1 cellular context compared by ENCODE assay signal in the genomic region with DNA sequence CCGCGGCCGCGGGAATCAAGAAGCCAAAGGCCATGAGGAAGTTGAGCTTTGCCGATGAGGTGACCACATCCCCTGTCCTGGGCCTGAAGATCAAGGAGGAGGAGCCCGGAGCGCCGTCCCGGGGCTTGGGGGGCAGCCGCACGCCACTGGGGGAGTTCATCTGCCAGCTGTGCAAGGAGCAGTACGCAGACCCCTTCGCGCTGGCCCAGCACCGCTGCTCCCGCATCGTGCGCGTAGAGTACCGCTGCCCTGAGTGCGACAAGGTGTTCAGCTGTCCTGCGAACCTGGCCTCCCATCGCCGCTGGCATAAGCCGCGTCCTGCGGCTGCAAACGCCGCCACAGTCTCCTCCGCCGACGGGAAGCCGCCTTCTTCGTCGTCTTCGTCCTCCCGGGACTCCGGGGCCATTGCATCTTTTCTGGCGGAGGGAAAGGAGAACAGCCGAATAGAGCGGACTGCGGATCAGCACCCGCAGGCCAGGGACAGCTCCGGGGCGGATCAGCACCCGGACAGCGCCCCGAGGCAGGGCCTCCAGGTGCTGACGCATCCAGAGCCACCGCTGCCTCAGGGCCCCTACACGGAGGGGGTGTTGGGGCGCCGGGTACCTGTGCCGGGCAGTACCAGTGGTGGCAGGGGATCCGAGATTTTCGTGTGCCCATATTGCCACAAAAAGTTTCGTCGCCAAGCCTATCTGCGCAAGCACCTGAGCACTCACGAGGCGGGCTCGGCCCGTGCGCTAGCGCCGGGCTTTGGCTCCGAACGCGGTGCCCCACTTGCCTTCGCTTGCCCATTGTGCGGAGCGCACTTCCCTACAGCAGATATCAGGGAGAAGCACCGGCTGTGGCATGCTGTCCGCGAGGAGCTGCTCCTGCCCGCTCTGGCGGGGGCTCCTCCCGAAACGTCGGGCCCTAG.
TF ChIP-seq lines count a peak whose summit lies in the region.

No MANE protein-coding gene starts in this region.

TF ChIP-seq in K562, 482 proteins besides CTCF, POLR2A, EP300 and RAD21 (continued from another document and continues in another):
- TF ChIP-seq, protein P1, sequence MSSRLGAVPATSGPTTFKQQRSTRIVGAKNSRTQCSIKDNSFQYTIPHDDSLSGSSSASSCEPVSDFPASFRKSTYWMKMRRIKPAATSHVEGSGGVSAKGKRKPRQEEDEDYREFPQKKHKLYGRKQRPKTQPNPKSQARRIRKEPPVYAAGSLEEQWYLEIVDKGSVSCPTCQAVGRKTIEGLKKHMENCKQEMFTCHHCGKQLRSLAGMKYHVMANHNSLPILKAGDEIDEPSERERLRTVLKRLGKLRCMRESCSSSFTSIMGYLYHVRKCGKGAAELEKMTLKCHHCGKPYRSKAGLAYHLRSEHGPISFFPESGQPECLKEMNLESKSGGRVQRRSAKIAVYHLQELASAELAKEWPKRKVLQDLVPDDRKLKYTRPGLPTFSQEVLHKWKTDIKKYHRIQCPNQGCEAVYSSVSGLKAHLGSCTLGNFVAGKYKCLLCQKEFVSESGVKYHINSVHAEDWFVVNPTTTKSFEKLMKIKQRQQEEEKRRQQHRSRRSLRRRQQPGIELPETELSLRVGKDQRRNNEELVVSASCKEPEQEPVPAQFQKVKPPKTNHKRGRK (tag; IDR thresholded peaks at IDR 0.05): no peak
- TF ChIP-seq HNRNPLL (IDR thresholded peaks at IDR 0.05; ENCODE audit: low read depth, low read length, poor library complexity, severe bottlenecking): no peak
- TF ChIP-seq ARHGAP35 (IDR thresholded peaks at IDR 0.05; ENCODE audit: partially characterized antibody): no peak
- TF ChIP-seq MAZ (CRISPR knock-in tag; conservative IDR thresholded peaks at IDR 0.05 in 1 of 2, IDR thresholded peaks at IDR 0.05 in 1 of 2): peak in 1 of 2 experiments; percentile 99; a peak in 2 of 4 replicates
- TF ChIP-seq ZNF121 (CRISPR knock-in tag; conservative IDR thresholded peaks at IDR 0.05): peak; percentile 76
- TF ChIP-seq MAFG (tag; conservative IDR thresholded peaks at IDR 0.05): no peak
- no peak for TF ChIP-seq RUNX1 (IDR thresholded peaks at IDR 0.05; ENCODE audit: low read depth)
- peak; percentile 12; the same call in 1 of the 2 replicates for TF ChIP-seq CTBP1 (IDR thresholded peaks at IDR 0.05; ENCODE audit: borderline replicate concordance)
- TF ChIP-seq RBFOX2 (IDR thresholded peaks at IDR 0.05; ENCODE audit: low read depth, low read length): no peak
- no peak for TF ChIP-seq ZKSCAN3 (CRISPR knock-in tag; IDR thresholded peaks at IDR 0.05)
- no peak for TF ChIP-seq ELF2 (CRISPR knock-in tag; IDR thresholded peaks at IDR 0.05)
- TF ChIP-seq XRCC4 (IDR thresholded peaks at IDR 0.05; ENCODE audit: extremely low read depth, insufficient read depth, insufficient read length): no peak
- no peak for TF ChIP-seq BRD9 (IDR thresholded peaks at IDR 0.05; ENCODE audit: low read depth, partially characterized antibody)
- TF ChIP-seq, protein P2, sequence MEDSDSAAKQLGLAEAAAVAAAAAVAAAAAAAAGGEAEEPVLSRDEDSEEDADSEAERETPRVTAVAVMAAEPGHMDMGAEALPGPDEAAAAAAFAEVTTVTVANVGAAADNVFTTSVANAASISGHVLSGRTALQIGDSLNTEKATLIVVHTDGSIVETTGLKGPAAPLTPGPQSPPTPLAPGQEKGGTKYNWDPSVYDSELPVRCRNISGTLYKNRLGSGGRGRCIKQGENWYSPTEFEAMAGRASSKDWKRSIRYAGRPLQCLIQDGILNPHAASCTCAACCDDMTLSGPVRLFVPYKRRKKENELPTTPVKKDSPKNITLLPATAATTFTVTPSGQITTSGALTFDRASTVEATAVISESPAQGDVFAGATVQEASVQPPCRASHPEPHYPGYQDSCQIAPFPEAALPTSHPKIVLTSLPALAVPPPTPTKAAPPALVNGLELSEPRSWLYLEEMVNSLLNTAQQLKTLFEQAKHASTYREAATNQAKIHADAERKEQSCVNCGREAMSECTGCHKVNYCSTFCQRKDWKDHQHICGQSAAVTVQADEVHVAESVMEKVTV (CRISPR knock-in tag; IDR thresholded peaks at IDR 0.05): no peak
- TF ChIP-seq HSF4 (CRISPR knock-in tag; IDR thresholded peaks at IDR 0.05; ENCODE audit: borderline replicate concordance): no peak
- TF ChIP-seq, protein P3, sequence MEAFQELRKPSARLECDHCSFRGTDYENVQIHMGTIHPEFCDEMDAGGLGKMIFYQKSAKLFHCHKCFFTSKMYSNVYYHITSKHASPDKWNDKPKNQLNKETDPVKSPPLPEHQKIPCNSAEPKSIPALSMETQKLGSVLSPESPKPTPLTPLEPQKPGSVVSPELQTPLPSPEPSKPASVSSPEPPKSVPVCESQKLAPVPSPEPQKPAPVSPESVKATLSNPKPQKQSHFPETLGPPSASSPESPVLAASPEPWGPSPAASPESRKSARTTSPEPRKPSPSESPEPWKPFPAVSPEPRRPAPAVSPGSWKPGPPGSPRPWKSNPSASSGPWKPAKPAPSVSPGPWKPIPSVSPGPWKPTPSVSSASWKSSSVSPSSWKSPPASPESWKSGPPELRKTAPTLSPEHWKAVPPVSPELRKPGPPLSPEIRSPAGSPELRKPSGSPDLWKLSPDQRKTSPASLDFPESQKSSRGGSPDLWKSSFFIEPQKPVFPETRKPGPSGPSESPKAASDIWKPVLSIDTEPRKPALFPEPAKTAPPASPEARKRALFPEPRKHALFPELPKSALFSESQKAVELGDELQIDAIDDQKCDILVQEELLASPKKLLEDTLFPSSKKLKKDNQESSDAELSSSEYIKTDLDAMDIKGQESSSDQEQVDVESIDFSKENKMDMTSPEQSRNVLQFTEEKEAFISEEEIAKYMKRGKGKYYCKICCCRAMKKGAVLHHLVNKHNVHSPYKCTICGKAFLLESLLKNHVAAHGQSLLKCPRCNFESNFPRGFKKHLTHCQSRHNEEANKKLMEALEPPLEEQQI (IDR thresholded peaks at IDR 0.05): peak; percentile 78
- no peak for TF ChIP-seq ZBED1 (IDR thresholded peaks at IDR 0.05)
- no peak for TF ChIP-seq ZNF780A (CRISPR knock-in tag; IDR thresholded peaks at IDR 0.05)
- no peak for TF ChIP-seq ZNF174 (CRISPR knock-in tag; IDR thresholded peaks at IDR 0.05)
- no peak for TF ChIP-seq MCM3 (IDR thresholded peaks at IDR 0.05)
- TF ChIP-seq SMAD2 (IDR thresholded peaks at IDR 0.05; ENCODE audit: low read depth, low read length): no peak
- TF ChIP-seq HMG20B (CRISPR knock-in tag; IDR thresholded peaks at IDR 0.05): no peak
- no peak for TF ChIP-seq NR4A1 (CRISPR knock-in tag; IDR thresholded peaks at IDR 0.05)
- peak; percentile 51; the same call in 1 of the 2 replicates for TF ChIP-seq NR4A1 (tag; IDR thresholded peaks at IDR 0.05)
- peak; percentile 97 for TF ChIP-seq ZNF197 (CRISPR knock-in tag; IDR thresholded peaks at IDR 0.05; ENCODE audit: low read depth)
- TF ChIP-seq CEBPB (tag; IDR thresholded peaks at IDR 0.05): no peak
- no peak for TF ChIP-seq FOXJ2 (tag; IDR thresholded peaks at IDR 0.05)
- TF ChIP-seq POLR2H (tag; IDR thresholded peaks at IDR 0.05; ENCODE audit: low read depth): no peak
- no peak for TF ChIP-seq KDM4B (IDR thresholded peaks at IDR 0.05; ENCODE audit: borderline replicate concordance in 2 of 2, low read depth in 1 of 2)
- no peak for TF ChIP-seq POLR2G (IDR thresholded peaks at IDR 0.05; ENCODE audit: low read depth, low read length)
- peak; percentile 51; the same call in 1 of the 2 replicates for TF ChIP-seq MXI1 (IDR thresholded peaks at IDR 0.05; ENCODE audit: low read depth, low read length)
- TF ChIP-seq TBP (optimal IDR thresholded peaks at IDR 0.05; ENCODE audit: low read depth, low read length): no peak
- TF ChIP-seq FUS (optimal IDR thresholded peaks at IDR 0.05; ENCODE audit: low read depth, low read length): no peak
- TF ChIP-seq, protein P4, sequence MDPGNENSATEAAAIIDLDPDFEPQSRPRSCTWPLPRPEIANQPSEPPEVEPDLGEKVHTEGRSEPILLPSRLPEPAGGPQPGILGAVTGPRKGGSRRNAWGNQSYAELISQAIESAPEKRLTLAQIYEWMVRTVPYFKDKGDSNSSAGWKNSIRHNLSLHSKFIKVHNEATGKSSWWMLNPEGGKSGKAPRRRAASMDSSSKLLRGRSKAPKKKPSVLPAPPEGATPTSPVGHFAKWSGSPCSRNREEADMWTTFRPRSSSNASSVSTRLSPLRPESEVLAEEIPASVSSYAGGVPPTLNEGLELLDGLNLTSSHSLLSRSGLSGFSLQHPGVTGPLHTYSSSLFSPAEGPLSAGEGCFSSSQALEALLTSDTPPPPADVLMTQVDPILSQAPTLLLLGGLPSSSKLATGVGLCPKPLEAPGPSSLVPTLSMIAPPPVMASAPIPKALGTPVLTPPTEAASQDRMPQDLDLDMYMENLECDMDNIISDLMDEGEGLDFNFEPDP (CRISPR knock-in tag; IDR thresholded peaks at IDR 0.05): no peak
- TF ChIP-seq GABPB1 (CRISPR knock-in tag; IDR thresholded peaks at IDR 0.05): peak; percentile 92
- no peak for TF ChIP-seq ELF1 (tag; IDR thresholded peaks at IDR 0.05)
- TF ChIP-seq SP2 (IDR thresholded peaks at IDR 0.05; ENCODE audit: extremely low read depth, low read depth, low read length, poor library complexity, severe bottlenecking): no peak
- no peak for TF ChIP-seq GATAD2A (IDR thresholded peaks at IDR 0.05)
- no peak for TF ChIP-seq C11orf30 (IDR thresholded peaks at IDR 0.05; ENCODE audit: low read depth)
- TF ChIP-seq, protein P5, sequence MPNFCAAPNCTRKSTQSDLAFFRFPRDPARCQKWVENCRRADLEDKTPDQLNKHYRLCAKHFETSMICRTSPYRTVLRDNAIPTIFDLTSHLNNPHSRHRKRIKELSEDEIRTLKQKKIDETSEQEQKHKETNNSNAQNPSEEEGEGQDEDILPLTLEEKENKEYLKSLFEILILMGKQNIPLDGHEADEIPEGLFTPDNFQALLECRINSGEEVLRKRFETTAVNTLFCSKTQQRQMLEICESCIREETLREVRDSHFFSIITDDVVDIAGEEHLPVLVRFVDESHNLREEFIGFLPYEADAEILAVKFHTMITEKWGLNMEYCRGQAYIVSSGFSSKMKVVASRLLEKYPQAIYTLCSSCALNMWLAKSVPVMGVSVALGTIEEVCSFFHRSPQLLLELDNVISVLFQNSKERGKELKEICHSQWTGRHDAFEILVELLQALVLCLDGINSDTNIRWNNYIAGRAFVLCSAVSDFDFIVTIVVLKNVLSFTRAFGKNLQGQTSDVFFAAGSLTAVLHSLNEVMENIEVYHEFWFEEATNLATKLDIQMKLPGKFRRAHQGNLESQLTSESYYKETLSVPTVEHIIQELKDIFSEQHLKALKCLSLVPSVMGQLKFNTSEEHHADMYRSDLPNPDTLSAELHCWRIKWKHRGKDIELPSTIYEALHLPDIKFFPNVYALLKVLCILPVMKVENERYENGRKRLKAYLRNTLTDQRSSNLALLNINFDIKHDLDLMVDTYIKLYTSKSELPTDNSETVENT (CRISPR knock-in tag; IDR thresholded peaks at IDR 0.05): no peak
- TF ChIP-seq, protein P6, sequence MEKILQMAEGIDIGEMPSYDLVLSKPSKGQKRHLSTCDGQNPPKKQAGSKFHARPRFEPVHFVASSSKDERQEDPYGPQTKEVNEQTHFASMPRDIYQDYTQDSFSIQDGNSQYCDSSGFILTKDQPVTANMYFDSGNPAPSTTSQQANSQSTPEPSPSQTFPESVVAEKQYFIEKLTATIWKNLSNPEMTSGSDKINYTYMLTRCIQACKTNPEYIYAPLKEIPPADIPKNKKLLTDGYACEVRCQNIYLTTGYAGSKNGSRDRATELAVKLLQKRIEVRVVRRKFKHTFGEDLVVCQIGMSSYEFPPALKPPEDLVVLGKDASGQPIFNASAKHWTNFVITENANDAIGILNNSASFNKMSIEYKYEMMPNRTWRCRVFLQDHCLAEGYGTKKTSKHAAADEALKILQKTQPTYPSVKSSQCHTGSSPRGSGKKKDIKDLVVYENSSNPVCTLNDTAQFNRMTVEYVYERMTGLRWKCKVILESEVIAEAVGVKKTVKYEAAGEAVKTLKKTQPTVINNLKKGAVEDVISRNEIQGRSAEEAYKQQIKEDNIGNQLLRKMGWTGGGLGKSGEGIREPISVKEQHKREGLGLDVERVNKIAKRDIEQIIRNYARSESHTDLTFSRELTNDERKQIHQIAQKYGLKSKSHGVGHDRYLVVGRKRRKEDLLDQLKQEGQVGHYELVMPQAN (IDR thresholded peaks at IDR 0.05; ENCODE audit: borderline replicate concordance): peak; percentile 62; the same call in 1 of the 2 replicates
- TF ChIP-seq ZNF232 (CRISPR knock-in tag; IDR thresholded peaks at IDR 0.05): peak; percentile 99
- no peak for TF ChIP-seq THRAP3 (IDR thresholded peaks at IDR 0.05; ENCODE audit: borderline replicate concordance)
- TF ChIP-seq CBX5 (IDR thresholded peaks at IDR 0.05; ENCODE audit: borderline replicate concordance, low read depth): no peak
- no peak for TF ChIP-seq TOE1 (IDR thresholded peaks at IDR 0.05; ENCODE audit: borderline replicate concordance)
- TF ChIP-seq TOE1 (CRISPR knock-in tag; IDR thresholded peaks at IDR 0.05; ENCODE audit: borderline replicate concordance, low read depth): peak; percentile 100
- no peak for TF ChIP-seq ZNF41 (CRISPR knock-in tag; conservative IDR thresholded peaks at IDR 0.05)
- TF ChIP-seq STAG1 (CRISPR knock-in tag; IDR thresholded peaks at IDR 0.05; ENCODE audit: borderline replicate concordance): peak; percentile 97
- TF ChIP-seq POU5F1 (IDR thresholded peaks at IDR 0.05; ENCODE audit: borderline replicate concordance, low read depth, low read length, partially characterized antibody): no peak
- TF ChIP-seq, protein P7, sequence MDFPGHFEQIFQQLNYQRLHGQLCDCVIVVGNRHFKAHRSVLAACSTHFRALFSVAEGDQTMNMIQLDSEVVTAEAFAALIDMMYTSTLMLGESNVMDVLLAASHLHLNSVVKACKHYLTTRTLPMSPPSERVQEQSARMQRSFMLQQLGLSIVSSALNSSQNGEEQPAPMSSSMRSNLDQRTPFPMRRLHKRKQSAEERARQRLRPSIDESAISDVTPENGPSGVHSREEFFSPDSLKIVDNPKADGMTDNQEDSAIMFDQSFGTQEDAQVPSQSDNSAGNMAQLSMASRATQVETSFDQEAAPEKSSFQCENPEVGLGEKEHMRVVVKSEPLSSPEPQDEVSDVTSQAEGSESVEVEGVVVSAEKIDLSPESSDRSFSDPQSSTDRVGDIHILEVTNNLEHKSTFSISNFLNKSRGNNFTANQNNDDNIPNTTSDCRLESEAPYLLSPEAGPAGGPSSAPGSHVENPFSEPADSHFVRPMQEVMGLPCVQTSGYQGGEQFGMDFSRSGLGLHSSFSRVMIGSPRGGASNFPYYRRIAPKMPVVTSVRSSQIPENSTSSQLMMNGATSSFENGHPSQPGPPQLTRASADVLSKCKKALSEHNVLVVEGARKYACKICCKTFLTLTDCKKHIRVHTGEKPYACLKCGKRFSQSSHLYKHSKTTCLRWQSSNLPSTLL (IDR thresholded peaks at IDR 0.05): no peak
- TF ChIP-seq ZNF507 (tag; conservative IDR thresholded peaks at IDR 0.05): no peak
- peak; percentile 69; the same call in 1 of the 2 replicates for TF ChIP-seq HDAC2 (IDR thresholded peaks at IDR 0.05)
- no peak for TF ChIP-seq RFX7 (CRISPR knock-in tag; IDR thresholded peaks at IDR 0.05)
